In genomic region chr9:129496187-129497063, GRCh38 we compare ENCODE assay signal across 8 cellular contexts.
DNase-seq lines count a peak whose midpoint lies in the region; ATAC-seq and TF ChIP-seq lines count a peak whose summit lies in the region.

No MANE protein-coding gene starts in this region.

- 0 to 1% (median 1%) methylated on average over 55 to 57 of the region's 57 CpGs for WGBS in adipose tissue, 3 donors
- 1% methylated on average over 41 to 56 of the region's 57 CpGs for WGBS in ovary, 3 donors

- peak overlapping the region; percentile 45 for H3K4me3 ChIP-seq in MG63
- peak overlapping the region; percentile 55 for H3K4me3 ChIP-seq in ovary

- H3K27ac ChIP-seq in adipose tissue (ENCODE audit: low read depth, low read length) (peak overlapping the region; percentile 93), ovary (peak overlapping the region; percentile 96 to 98), temporal lobe (ENCODE audit: low read depth, low read length) (peak overlapping the region; percentile 99)

- TF ChIP-seq EP300 in ovary (IDR thresholded peaks at IDR 0.05), result no peak

- TF ChIP-seq CTCF in ovary (IDR thresholded peaks at IDR 0.05), result no peak

- DNase-seq in DMS153 (lab: John Stamatoyannopoulos, UW), result peak; percentile 53
- peak; percentile 95 for DNase-seq in MG63
- peak; percentile 93 for DNase-seq in SW480 (ENCODE audit: low spot score)
- DNase-seq in cardiac septum (ENCODE audit: low spot score), result peak; percentile 97
- peak; percentile 96 to 98 (median 97) for DNase-seq in ovary

- H3K9me3 ChIP-seq in MG63 (no peaks in the 10 kb centered on the region), ovary (no peaks in the 10 kb centered on the region)

- no peak for ATAC-seq in GM18870 (IDR thresholded peaks at IDR 0.05; ENCODE audit: unreplicated experiment)

- H3K4me1 ChIP-seq in ovary (ENCODE audit: insufficient read depth), result peaks cover 25% of the 10 kb centered on the region

- intact Hi-C loops in cardiac septum (cut with DNase I), result loop anchor here (1.0 to 2.0 kb wide), 4 partner anchors 38 to 355 kb away; no protein-coding TSS in a partner anchor
- intact Hi-C loops in ovary (cut with DNase I), result loop anchor here (2.0 to 10.0 kb wide), 4 partner anchors 52 to 352 kb away; no protein-coding TSS in a partner anchor

- H3K36me3 ChIP-seq in MG63 (no peaks in the 10 kb centered on the region; the same call in 1 of the 2 replicates), ovary (no peaks in the 10 kb centered on the region)

- H3K27me3 ChIP-seq in MG63, result no peaks in the 10 kb centered on the region
- no peaks in the 10 kb centered on the region for H3K27me3 ChIP-seq in ovary

- TF ChIP-seq POLR2A in ovary (IDR thresholded peaks at IDR 0.05), result peak; percentile 88
